ENCODE assay signal across 2 cellular contexts in genomic region chr14:61610900-61611299, GRCh38.
TF ChIP-seq lines count a peak whose summit lies in the region.

No MANE protein-coding gene starts in this region.

TF ChIP-seq in IMR-90, 13 proteins besides CTCF, POLR2A, EP300 and RAD21:
- TF ChIP-seq RCOR1 (IDR thresholded peaks at IDR 0.05; ENCODE audit: insufficient replicate concordance, low read length) (no peak), NFE2L2 (IDR thresholded peaks at IDR 0.05; ENCODE audit: low read depth, low read length) (no peak), FOS (IDR thresholded peaks at IDR 0.05; ENCODE audit: low read depth, low read length) (no peak), MXI1 (IDR thresholded peaks at IDR 0.05; ENCODE audit: borderline replicate concordance, low read depth, low read length) (no peak), CEBPB (IDR thresholded peaks at IDR 0.05; ENCODE audit: low read depth, low read length) (no peak), BHLHE40 (IDR thresholded peaks at IDR 0.05; ENCODE audit: low read depth, low read length) (no peak), ELK1 (IDR thresholded peaks at IDR 0.05; ENCODE audit: borderline replicate concordance, low read depth, low read length) (no peak), CHD1 (IDR thresholded peaks at IDR 0.05; ENCODE audit: low read depth, low read length) (no peak), USF2 (IDR thresholded peaks at IDR 0.05; ENCODE audit: low read depth, low read length) (no peak), MAZ (IDR thresholded peaks at IDR 0.05; ENCODE audit: borderline replicate concordance, low read depth, low read length) (no peak), MAFK (IDR thresholded peaks at IDR 0.05; ENCODE audit: low read depth, low read length) (no peak), RFX5 (IDR thresholded peaks at IDR 0.05; ENCODE audit: low read depth, low read length) (no peak), SMC3 (IDR thresholded peaks at IDR 0.05; ENCODE audit: low read depth, low read length) (no peak)

TF ChIP-seq in H1, 55 proteins besides CTCF, POLR2A, EP300 and RAD21:
- TF ChIP-seq TCF12 (IDR thresholded peaks at IDR 0.05; ENCODE audit: low read depth, low read length) (no peak), HDAC2 (IDR thresholded peaks at IDR 0.05; ENCODE audit: borderline replicate concordance in 1 of 2, low read depth in 2 of 2, low read length in 2 of 2) (no peak), SIRT6 (IDR thresholded peaks at IDR 0.05; ENCODE audit: low read length) (no peak), SP1 (IDR thresholded peaks at IDR 0.05; ENCODE audit: low read depth, low read length) (no peak), SIX5 (IDR thresholded peaks at IDR 0.05; ENCODE audit: low read depth, low read length) (no peak), SUZ12 (IDR thresholded peaks at IDR 0.05; ENCODE audit: low read length) (no peak), POU5F1 (IDR thresholded peaks at IDR 0.05; ENCODE audit: low read depth, low read length) (no peak), CHD7 (IDR thresholded peaks at IDR 0.05; ENCODE audit: insufficient replicate concordance, low read length) (no peak), TEAD4 (IDR thresholded peaks at IDR 0.05; ENCODE audit: low read depth, low read length) (no peak), ATF2 (IDR thresholded peaks at IDR 0.05; ENCODE audit: low read length) (no peak)
